29 cellular contexts compared by ENCODE assay signal in genomic region chr4:127685292-127685691, GRCh38. TPM values are rescaled to one million over a fixed set of nuclear protein-coding genes. Genes with fewer than 3 reads are reported as not detected.
DNase-seq lines count a peak whose midpoint lies in the region; ATAC-seq, FAIRE-seq and TF ChIP-seq lines count a peak whose summit lies in the region.
"Had no signal": no experiment of that assay in that cellular context is flagged by ENCODE, and none has a peak within 500 bp of the region (broad histone marks: within the 10 kb centered on the region; RNA-seq: fewer than 3 reads in every experiment).

No MANE protein-coding gene starts in this region.

- no peak overlapping the region for H3K4ac ChIP-seq in mesenchymal stem cell (ENCODE audit: low read depth in 1 of 2, low read length in 2 of 2)

- H3K36me3 Mint-ChIP-seq in activated naive CD4-positive, alpha-beta T cell treated with anti-CD3 and anti-CD28 coated beads, Interleukin-2, amount 50 U/mL, for 72 hours = no peaks in the 10 kb centered on the region
- H3K36me3 Mint-ChIP-seq: CD8-positive, alpha-beta T cell had no signal

- H2BK5ac ChIP-seq in mesenchymal stem cell (ENCODE audit: low read depth, low read length, poor library complexity, severe bottlenecking) = no peak overlapping the region

- no peak overlapping the region for H2BK12ac ChIP-seq in mesenchymal stem cell (ENCODE audit: low read length in 2 of 2)

- DNase-seq in EH (ENCODE audit: low read depth) (peak; percentile 64), RWPE2 (ENCODE audit: low spot score) (no peak), epithelial cell of proximal tubule (ENCODE audit: low read depth) (peak; percentile 54), mesenchymal stem cell (peak; percentile 50), testis (no peak), GM12892 (ENCODE audit: insufficient read length) (no peak)
- DNase-seq in activated naive CD4-positive, alpha-beta T cell treated with anti-CD3 and anti-CD28 coated beads, Interleukin-2, amount 50 U/mL, for 72 hours (ENCODE audit: low spot score in 2 of 2) = no peak
- DNase-seq: activated CD4-positive, alpha-beta T cell treated with anti-CD3 and anti-CD28 coated beads for 4 hours; adrenal gland; CD8-positive, alpha-beta T cell; cerebellar nuclear complex; DND-41; effector memory CD8-positive, alpha-beta T cell; foreskin melanocyte; hypothalamus; midbrain; MV-4-11; NCI-H187 treated with DMSO at 0.1 percent for 48 hours; NCI-H446; NK-92 treated with Interleukin-12 subunit alpha and Interleukin-12 subunit beta, amount 100 ng/mL, for 24 hours; retina; stimulated activated CD4-positive, alpha-beta T cell treated with anti-CD3 and anti-CD28 coated beads, Interleukin-15, amount 100 ng/mL, for 24 hours had no signal

- peaks cover 24% of the 10 kb centered on the region for H3K4me1 ChIP-seq in RWPE2 (ENCODE audit: insufficient read depth, poor library complexity, severe bottlenecking)
- H3K4me1 ChIP-seq in mesenchymal stem cell (ENCODE audit: control insufficient read depth, insufficient read depth, low read depth, low read length) = no peaks in the 10 kb centered on the region
- no peaks in the 10 kb centered on the region for H3K4me1 ChIP-seq in testis
- H3K4me1 ChIP-seq: adrenal gland, neural progenitor cell had no signal

- H2AK5ac ChIP-seq in mesenchymal stem cell (ENCODE audit: low read length, severe bottlenecking) = no peak overlapping the region

- H3K9me3 Mint-ChIP-seq in activated naive CD4-positive, alpha-beta T cell treated with anti-CD3 and anti-CD28 coated beads, Interleukin-2, amount 50 U/mL, for 72 hours = no peaks in the 10 kb centered on the region
- H3K9me3 Mint-ChIP-seq: activated T-helper 2 cell treated with anti-CD3 and anti-CD28 coated beads, Interferon-gamma antibody, Interleukin-2, Interleukin-4, amounts not matched to agents 10 μg/mL and 5 μg/mL and 100 μg/mL, durations not matched to agents 14 hours and 24 hours and 36 hours; CD8-positive, alpha-beta T cell; effector memory CD8-positive, alpha-beta T cell; neural progenitor cell had no signal

- no peak overlapping the region for H2AFZ ChIP-seq in mesenchymal stem cell (ENCODE audit: low read depth, low read length)
- H2AFZ ChIP-seq: neural progenitor cell had no signal

- H4K91ac ChIP-seq in mesenchymal stem cell (ENCODE audit: low read length) = no peak overlapping the region

- peak; percentile 65 for ATAC-seq in RWPE2 (ENCODE audit: low read depth)
- ATAC-seq in HG02973 (IDR thresholded peaks at IDR 0.05; ENCODE audit: unreplicated experiment) = no peak
- no peak for ATAC-seq in activated naive CD4-positive, alpha-beta T cell treated with anti-CD3 and anti-CD28 coated beads, Interleukin-2, amount 50 U/mL, for 72 hours
- ATAC-seq: CD8-positive, alpha-beta T cell; effector memory CD8-positive, alpha-beta T cell; K562 had no signal

- H3K14ac ChIP-seq in mesenchymal stem cell (ENCODE audit: low read length in 2 of 2) = no peak overlapping the region

- intact Hi-C loops in testis (cut with DNase I; ENCODE audit: low total_unique reads) = no loop called here

- H3K18ac ChIP-seq in mesenchymal stem cell (ENCODE audit: low read depth in 1 of 2, low read length in 2 of 2) = no peak overlapping the region

- no peak overlapping the region for H2BK15ac ChIP-seq in mesenchymal stem cell (ENCODE audit: low read depth, poor library complexity, severe bottlenecking)

- H3K27ac Mint-ChIP-seq in activated naive CD4-positive, alpha-beta T cell treated with anti-CD3 and anti-CD28 coated beads, Interleukin-2, amount 50 U/mL, for 72 hours = no peak overlapping the region
- H3K27ac Mint-ChIP-seq: activated T-helper 2 cell treated with anti-CD3 and anti-CD28 coated beads, Interferon-gamma antibody, Interleukin-2, Interleukin-4, amounts not matched to agents 10 μg/mL and 5 μg/mL and 100 μg/mL, durations not matched to agents 14 hours and 24 hours and 36 hours; CD8-positive, alpha-beta T cell; effector memory CD8-positive, alpha-beta T cell; neural progenitor cell had no signal

- no peaks in the 10 kb centered on the region for H3K9me3 ChIP-seq in RWPE2 (ENCODE audit: severe bottlenecking)
- H3K9me3 ChIP-seq in mesenchymal stem cell (ENCODE audit: control insufficient read depth, low read length) = no peaks in the 10 kb centered on the region
- H3K9me3 ChIP-seq in testis = no peaks in the 10 kb centered on the region
- H3K9me3 ChIP-seq: adrenal gland, thoracic aorta had no signal

- H3K36me3 ChIP-seq in RWPE2 (ENCODE audit: low read depth) = peaks cover 6% of the 10 kb centered on the region; the same call in 1 of the 2 replicates
- H3K36me3 ChIP-seq in mesenchymal stem cell (ENCODE audit: control insufficient read depth in 1 of 2, insufficient read depth in 2 of 2, low read depth in 1 of 2, low read length in 2 of 2) = peaks cover 6% of the 10 kb centered on the region in 2 experiments
- H3K36me3 ChIP-seq in testis (ENCODE audit: low read depth, missing control alignments) = no peaks in the 10 kb centered on the region
- H3K36me3 ChIP-seq: adrenal gland had no signal

- no peak overlapping the region for H2BK120ac ChIP-seq in mesenchymal stem cell (ENCODE audit: low read depth, low read length)

- no peak for FAIRE-seq in GM12892 (lab: Jason Lieb, UNC)
- FAIRE-seq: GM18507, K562 had no signal

- TF ChIP-seq POLR2A in testis (IDR thresholded peaks at IDR 0.05) = no peak
- no peak for TF ChIP-seq POLR2A in GM12892 (IDR thresholded peaks at IDR 0.05; ENCODE audit: low read depth, low read length)

- no peak overlapping the region for H3K23ac ChIP-seq in mesenchymal stem cell (ENCODE audit: low read length in 2 of 2)

- H3K27me3 ChIP-seq in RWPE2 (ENCODE audit: insufficient read depth, poor library complexity, severe bottlenecking) (no peaks in the 10 kb centered on the region), mesenchymal stem cell (ENCODE audit: control insufficient read depth in 1 of 2, insufficient read depth in 1 of 2, low read length in 2 of 2) (no peaks in the 10 kb centered on the region), testis (no peaks in the 10 kb centered on the region)
- H3K27me3 ChIP-seq: adrenal gland, neural progenitor cell had no signal

- H3K27ac ChIP-seq in RWPE2 (ENCODE audit: poor library complexity, severe bottlenecking) = no peak overlapping the region
- H3K27ac ChIP-seq in mesenchymal stem cell (ENCODE audit: low read length, poor library complexity, severe bottlenecking) = no peak overlapping the region
- H3K27ac ChIP-seq in testis = no peak overlapping the region
- H3K27ac ChIP-seq: adrenal gland, neural progenitor cell, RWPE1, thoracic aorta had no signal

- H4K8ac ChIP-seq in mesenchymal stem cell (ENCODE audit: low read length) = no peak overlapping the region

- H3K4me3 ChIP-seq in RWPE2 (ENCODE audit: severe bottlenecking) = no peak overlapping the region
- H3K4me3 ChIP-seq in epithelial cell of proximal tubule (ENCODE audit: low read depth, low read length) = no peak overlapping the region
- H3K4me3 ChIP-seq in mesenchymal stem cell (ENCODE audit: insufficient read depth in 1 of 2, low read depth in 1 of 2, low read length in 2 of 2) = no peak overlapping the region
- H3K4me3 ChIP-seq in testis = no peak overlapping the region
- H3K4me3 ChIP-seq: adrenal gland, K562, neural progenitor cell, thoracic aorta had no signal

- no peak for TF ChIP-seq CTCF in RWPE2 (IDR thresholded peaks at IDR 0.05; ENCODE audit: poor library complexity, severe bottlenecking)
- TF ChIP-seq CTCF in epithelial cell of proximal tubule (conservative IDR thresholded peaks at IDR 0.05; ENCODE audit: low read depth, low read length) = no peak
- no peak for TF ChIP-seq CTCF in testis (IDR thresholded peaks at IDR 0.05)

- H3K4me2 ChIP-seq in mesenchymal stem cell (ENCODE audit: low read length, poor library complexity, severe bottlenecking) = no peak overlapping the region
- H3K4me2 ChIP-seq: neural progenitor cell had no signal

- no peaks in the 10 kb centered on the region for H3K79me1 ChIP-seq in mesenchymal stem cell (replicated peaks; ENCODE audit: low read length, poor library complexity, severe bottlenecking)

- H3K9ac ChIP-seq in mesenchymal stem cell (ENCODE audit: low read length) = no peak overlapping the region
- H3K9ac ChIP-seq: neural progenitor cell had no signal

RNA-seq across cellular contexts. Expression of gene SLC25A31, which starts 44.9 kb away (rescaled TPM):
- total RNA-seq in epithelial cell of proximal tubule = not detected in 2 replicates
- not detected for polyA plus RNA-seq in mesenchymal stem cell (2013, experiment 1 of 2)
- polyA plus RNA-seq in mesenchymal stem cell (2013, experiment 2 of 2) = not detected
- total RNA-seq in testis = 10 to 100 TPM; 23.4 to 28.1 TPM
- polyA plus RNA-seq in testis (ENCODE audit: insufficient read depth, low read depth, low replicate concordance) = 92.2 TPM
- not detected for total RNA-seq in activated naive CD4-positive, alpha-beta T cell treated with anti-CD3 and anti-CD28 coated beads, Interleukin-2, amount 50 U/mL, for 72 hours
- polyA plus RNA-seq in GM12892 (2012; ENCODE audit: missing spikeins) = not detected
- total RNA-seq: activated T-helper 2 cell treated with anti-CD3 and anti-CD28 coated beads, Interferon-gamma antibody, Interleukin-2, Interleukin-4, amounts not matched to agents 10 μg/mL and 5 μg/mL and 100 μg/mL, durations not matched to agents 14 hours and 24 hours and 36 hours; adrenal gland; CD8-positive, alpha-beta T cell; K562; thoracic aorta had no signal
- polyA plus RNA-seq: adrenal gland had no signal

RNA-seq across cellular contexts. Expression of gene INTU, which starts 52.5 kb away (rescaled TPM):
- total RNA-seq in epithelial cell of proximal tubule (1.6 and 4.3 TPM in 2 replicates), testis (10 to 100 TPM; 27.3 to 41.6 TPM)
- 1.8 TPM for polyA plus RNA-seq in mesenchymal stem cell (2013, experiment 1 of 2)
- 1.5 TPM for polyA plus RNA-seq in mesenchymal stem cell (2013, experiment 2 of 2)
- 8.0 TPM for polyA plus RNA-seq in testis (ENCODE audit: insufficient read depth, low read depth, low replicate concordance)
- under 1 TPM; 0.21 to 0.75 TPM for total RNA-seq in activated naive CD4-positive, alpha-beta T cell treated with anti-CD3 and anti-CD28 coated beads, Interleukin-2, amount 50 U/mL, for 72 hours
- 0.15 TPM for polyA plus RNA-seq in GM12892 (2012; ENCODE audit: missing spikeins)
- total RNA-seq: activated T-helper 2 cell treated with anti-CD3 and anti-CD28 coated beads, Interferon-gamma antibody, Interleukin-2, Interleukin-4, amounts not matched to agents 10 μg/mL and 5 μg/mL and 100 μg/mL, durations not matched to agents 14 hours and 24 hours and 36 hours had no signal

Comparison
In these comparisons a context has a peak if more than half of its experiments do, and no peak if none do; other contexts are left out.
1. DNase-seq: peak in EH (single experiment), epithelial cell of proximal tubule (single experiment) and mesenchymal stem cell (single experiment); none in RWPE2 (single experiment), testis (single experiment), activated naive CD4-positive, alpha-beta T cell treated with anti-CD3 and anti-CD28 coated beads, Interleukin-2, amount 50 U/mL, for 72 hours (0 of 2) and GM12892 (single experiment).
2. RNA of gene SLC25A31, which starts 44.9 kb away (total RNA-seq): 23.4 to 28.1 TPM in testis; not detected in epithelial cell of proximal tubule and not detected in activated naive CD4-positive, alpha-beta T cell treated with anti-CD3 and anti-CD28 coated beads, Interleukin-2, amount 50 U/mL, for 72 hours; every median in the first group is over 10 times any median in the second.